In genomic region chr3:52531636-52532516, GRCh38 we compare ENCODE assay signal across 7 cellular contexts. TPM values are rescaled to one million over a fixed set of nuclear protein-coding genes. Genes with fewer than 3 reads are reported as not detected.
DNase-seq lines count a peak whose midpoint lies in the region; ATAC-seq and TF ChIP-seq lines count a peak whose summit lies in the region.

No MANE protein-coding gene starts in this region.

- H3K27me3 ChIP-seq in HCT116 (ENCODE audit: insufficient read depth, low read length): no peaks in the 10 kb centered on the region
- H3K27me3 ChIP-seq in right atrium auricular region: no peaks in the 10 kb centered on the region

- no peaks in the 10 kb centered on the region for H3K9me2 ChIP-seq in HCT116 (ENCODE audit: insufficient read depth)

- H3K27ac Mint-ChIP-seq in activated CD8-positive, alpha-beta T cell treated with anti-CD3 and anti-CD28 coated beads, Interleukin-2, amount 10 ng/mL, durations not matched to agents 7 days and 5 days: peak overlapping the region; percentile 68
- H3K27ac Mint-ChIP-seq in stimulated activated naive CD8-positive, alpha-beta T cell treated with anti-CD3 and anti-CD28 coated beads, Interleukin-15, amount 100 ng/mL, for 72 hours: no peak overlapping the region

- H3K27me3 Mint-ChIP-seq in activated CD8-positive, alpha-beta T cell treated with anti-CD3 and anti-CD28 coated beads, Interleukin-2, amount 10 ng/mL, durations not matched to agents 7 days and 5 days (ENCODE audit: low read depth): no peaks in the 10 kb centered on the region
- H3K27me3 Mint-ChIP-seq in stimulated activated naive CD8-positive, alpha-beta T cell treated with anti-CD3 and anti-CD28 coated beads, Interleukin-15, amount 100 ng/mL, for 72 hours: no peaks in the 10 kb centered on the region

- TF ChIP-seq POLR2A in HCT116 (IDR thresholded peaks at IDR 0.05; ENCODE audit: borderline replicate concordance, extremely low read depth, insufficient read depth, insufficient read length): no peak

- no peak for TF ChIP-seq RAD21 in HCT116 (IDR thresholded peaks at IDR 0.05; ENCODE audit: low read depth)

- peak overlapping the region; percentile 72 to 79 for H3K4me3 ChIP-seq in HCT116 (replicated peaks in 1 of 2; ENCODE audit: low read depth in 1 of 2, low read length in 2 of 2)
- H3K4me3 ChIP-seq in right atrium auricular region: peak overlapping the region in 1 of 2 donors; percentile 69

- intact Hi-C loops in HCT116 (cut with micrococcal nuclease): no loop called here

- H4K20me1 ChIP-seq in HCT116 (ENCODE audit: insufficient read depth): no peaks in the 10 kb centered on the region

- RAD21 ChIA-PET in HCT116 (lab: Charles Lee; ENCODE audit: low non-redundant PET in 1 of 2, low total read pairs in 2 of 2, uncharacterized antibody in 2 of 2, unreplicated experiment in 2 of 2): no interaction called here

- CTCF ChIA-PET in HCT116 (lab: Charles Lee): no interaction called here
- CTCF ChIA-PET in activated CD8-positive, alpha-beta T cell treated with anti-CD3 and anti-CD28 coated beads, Interleukin-2, amount 10 ng/mL, durations not matched to agents 7 days and 5 days (lab: Charles Lee): no interaction called here

- peak overlapping the region; percentile 91; the same call in 1 of the 2 replicates for H3K27ac ChIP-seq in HCT116 (ENCODE audit: low read depth, low read length)
- peak overlapping the region; percentile 83 to 92 for H3K27ac ChIP-seq in right atrium auricular region

- H3K36me3 ChIP-seq in HCT116 (ENCODE audit: control insufficient read depth in 1 of 2, insufficient read depth in 2 of 2, low read length in 2 of 2) (peaks cover 11 to 12% of the 10 kb centered on the region in 2 experiments), right atrium auricular region (peaks cover 19% of the 10 kb centered on the region)

- no peak for TF ChIP-seq CTCF in HCT116 (IDR thresholded peaks at IDR 0.05 in 2 of 3, conservative IDR thresholded peaks at IDR 0.05 in 1 of 3; ENCODE audit: borderline replicate concordance in 1 of 3, insufficient read depth in 1 of 3, low read depth in 2 of 3, low read length in 2 of 3)
- no peak for TF ChIP-seq CTCF in right atrium auricular region (IDR thresholded peaks at IDR 0.05)

- H3K9me3 ChIP-seq in HCT116 (ENCODE audit: control insufficient read depth in 1 of 2, insufficient read depth in 1 of 2, low read depth in 1 of 2, low read length in 2 of 2) (no peaks in the 10 kb centered on the region), right atrium auricular region (no peaks in the 10 kb centered on the region)

- peak overlapping the region; percentile 92 for H3K4me2 ChIP-seq in HCT116 (ENCODE audit: low read length)

- H3K4me3 Mint-ChIP-seq in activated CD8-positive, alpha-beta T cell treated with anti-CD3 and anti-CD28 coated beads, Interleukin-2, amount 10 ng/mL, durations not matched to agents 7 days and 5 days: peak overlapping the region; percentile 80
- H3K4me3 Mint-ChIP-seq in stimulated activated naive CD8-positive, alpha-beta T cell treated with anti-CD3 and anti-CD28 coated beads, Interleukin-15, amount 100 ng/mL, for 72 hours: peak overlapping the region; percentile 71 to 90

- H3K4me1 Mint-ChIP-seq in activated CD8-positive, alpha-beta T cell treated with anti-CD3 and anti-CD28 coated beads, Interleukin-2, amount 10 ng/mL, durations not matched to agents 7 days and 5 days (ENCODE audit: low read depth): peaks cover 30% of the 10 kb centered on the region
- peaks cover 39% of the 10 kb centered on the region for H3K4me1 Mint-ChIP-seq in stimulated activated naive CD8-positive, alpha-beta T cell treated with anti-CD3 and anti-CD28 coated beads, Interleukin-15, amount 100 ng/mL, for 72 hours

- peaks cover 12% of the 10 kb centered on the region for H3K36me3 Mint-ChIP-seq in activated CD8-positive, alpha-beta T cell treated with anti-CD3 and anti-CD28 coated beads, Interleukin-2, amount 10 ng/mL, durations not matched to agents 7 days and 5 days (ENCODE audit: low read depth)

- H3K4me1 ChIP-seq in HCT116 (ENCODE audit: control insufficient read depth in 1 of 2, insufficient read depth in 2 of 2, low read length in 2 of 2) (peaks cover 11 to 33% of the 10 kb centered on the region in 2 experiments; a peak in 3 of 4 replicates), right atrium auricular region (peaks cover 0 to 77% of the 10 kb centered on the region in 2 donors)

- peak overlapping the region; percentile 91 for H3K9ac ChIP-seq in HCT116 (ENCODE audit: low read length)

- no peaks in the 10 kb centered on the region for H3K9me3 Mint-ChIP-seq in activated CD8-positive, alpha-beta T cell treated with anti-CD3 and anti-CD28 coated beads, Interleukin-2, amount 10 ng/mL, durations not matched to agents 7 days and 5 days (ENCODE audit: insufficient read depth)
- no peaks in the 10 kb centered on the region for H3K9me3 Mint-ChIP-seq in stimulated activated naive CD8-positive, alpha-beta T cell treated with anti-CD3 and anti-CD28 coated beads, Interleukin-15, amount 100 ng/mL, for 72 hours

- POLR2A ChIA-PET in HCT116 (lab: Charles Lee): no interaction called here
- POLR2A ChIA-PET in activated CD8-positive, alpha-beta T cell treated with anti-CD3 and anti-CD28 coated beads, Interleukin-2, amount 10 ng/mL, durations not matched to agents 7 days and 5 days (lab: Charles Lee): interaction anchor here (0.7 kb wide), 1 partner anchor 1051 kb away, joined by 3 read pairs; no protein-coding TSS in a partner anchor

- ATAC-seq in HCT116: no peak
- no peak for ATAC-seq in activated CD8-positive, alpha-beta T cell treated with anti-CD3 and anti-CD28 coated beads, Interleukin-2, amount 10 ng/mL, durations not matched to agents 7 days and 5 days
- ATAC-seq in stimulated activated naive CD8-positive, alpha-beta T cell treated with anti-CD3 and anti-CD28 coated beads, Interleukin-15, amount 100 ng/mL, for 72 hours: no peak

- peaks cover 33% of the 10 kb centered on the region for H3K79me2 ChIP-seq in HCT116 (ENCODE audit: insufficient read depth, low read length)

- BruUV-seq in HCT116 (replicated peaks; lab: Mats Ljungman, UMichigan): TSS peak; percentile 50

- no peak overlapping the region for H2AFZ ChIP-seq in HCT116 (ENCODE audit: low read depth, low read length, poor library complexity, severe bottlenecking)

- DNase-seq in HCT116 (ENCODE audit: low read depth, low spot score) (no peak), right atrium auricular region (ENCODE audit: low spot score) (no peak), DMS53 (lab: John Stamatoyannopoulos, UW) (no peak), SW 1271 (lab: John Stamatoyannopoulos, UW) (no peak)
- DNase-seq in activated CD8-positive, alpha-beta T cell treated with anti-CD3 and anti-CD28 coated beads, Interleukin-2, amount 10 ng/mL, durations not matched to agents 7 days and 5 days: no peak
- DNase-seq in stimulated activated naive CD8-positive, alpha-beta T cell treated with anti-CD3 and anti-CD28 coated beads, Interleukin-15, amount 100 ng/mL, for 72 hours: no peak
- DNase-seq in stimulated activated naive CD4-positive, alpha-beta T cell treated with Interleukin-2 at 50 U/mL for 16 hours (lab: John Stamatoyannopoulos, UW): no peak

TF ChIP-seq in HCT116, 20 proteins besides CTCF, POLR2A, EP300 and RAD21:
- no peak for TF ChIP-seq CEBPB (IDR thresholded peaks at IDR 0.05; ENCODE audit: low read depth)
- no peak for TF ChIP-seq POLR2AphosphoS5 (IDR thresholded peaks at IDR 0.05; ENCODE audit: low read depth, low read length)
- no peak for TF ChIP-seq JUND (IDR thresholded peaks at IDR 0.05)
- TF ChIP-seq CBX3 (IDR thresholded peaks at IDR 0.05; ENCODE audit: low read depth): no peak

RNA-seq across cellular contexts. Expression of gene NT5DC2, which starts 1.8 kb away (rescaled TPM):
- total RNA-seq in HCT116 (2021; ENCODE audit: unreplicated experiment) (125 TPM), right atrium auricular region (100 to 1,000 TPM in 1 of 2 donors, 10 to 100 TPM in 1; 94.0 to 146 TPM)
- 111 and 112 TPM in 2 replicates for polyA plus RNA-seq in HCT116 (2012)
- 10 to 100 TPM; 52.8 to 53.1 TPM for total RNA-seq in activated CD8-positive, alpha-beta T cell treated with anti-CD3 and anti-CD28 coated beads, Interleukin-2, amount 10 ng/mL, durations not matched to agents 7 days and 5 days

RNA-seq across cellular contexts. Expression of gene UQCC5, which starts 4.5 kb away (rescaled TPM):
- total RNA-seq in HCT116 (2021; ENCODE audit: unreplicated experiment) (14.1 TPM), right atrium auricular region (1 to 10 TPM; 1.2 to 3.1 TPM)
- polyA plus RNA-seq in HCT116 (2012): 50.0 and 58.6 TPM in 2 replicates
- 10 to 100 TPM in 1 of 2 experiments, 1 to 10 TPM in 1; 9.0 to 15.1 TPM for total RNA-seq in activated CD8-positive, alpha-beta T cell treated with anti-CD3 and anti-CD28 coated beads, Interleukin-2, amount 10 ng/mL, durations not matched to agents 7 days and 5 days

RNA-seq across cellular contexts. Expression of gene STAB1, which starts 36.7 kb away (rescaled TPM):
- total RNA-seq in HCT116 (2021; ENCODE audit: unreplicated experiment) (0.44 TPM), right atrium auricular region (10 to 100 TPM; 46.5 to 62.6 TPM)
- 0.12 TPM in 1 of 2 replicates, not detected in the other for polyA plus RNA-seq in HCT116 (2012)
- total RNA-seq in activated CD8-positive, alpha-beta T cell treated with anti-CD3 and anti-CD28 coated beads, Interleukin-2, amount 10 ng/mL, durations not matched to agents 7 days and 5 days: under 1 TPM in 1 of 2 experiments, not detected in 1; 0.05 TPM

Comparison
In these comparisons a context has a peak if more than half of its experiments do, and no peak if none do; other contexts are left out.
1. RNA of gene STAB1, which starts 36.7 kb away (total RNA-seq): 46.5 to 62.6 TPM in right atrium auricular region; 0.44 TPM in HCT116 (single experiment) and 0.05 TPM in activated CD8-positive, alpha-beta T cell treated with anti-CD3 and anti-CD28 coated beads, Interleukin-2, amount 10 ng/mL, durations not matched to agents 7 days and 5 days; every median in the first group is over 10 times any median in the second.